8 cellular contexts compared by ENCODE assay signal in the genomic region with DNA sequence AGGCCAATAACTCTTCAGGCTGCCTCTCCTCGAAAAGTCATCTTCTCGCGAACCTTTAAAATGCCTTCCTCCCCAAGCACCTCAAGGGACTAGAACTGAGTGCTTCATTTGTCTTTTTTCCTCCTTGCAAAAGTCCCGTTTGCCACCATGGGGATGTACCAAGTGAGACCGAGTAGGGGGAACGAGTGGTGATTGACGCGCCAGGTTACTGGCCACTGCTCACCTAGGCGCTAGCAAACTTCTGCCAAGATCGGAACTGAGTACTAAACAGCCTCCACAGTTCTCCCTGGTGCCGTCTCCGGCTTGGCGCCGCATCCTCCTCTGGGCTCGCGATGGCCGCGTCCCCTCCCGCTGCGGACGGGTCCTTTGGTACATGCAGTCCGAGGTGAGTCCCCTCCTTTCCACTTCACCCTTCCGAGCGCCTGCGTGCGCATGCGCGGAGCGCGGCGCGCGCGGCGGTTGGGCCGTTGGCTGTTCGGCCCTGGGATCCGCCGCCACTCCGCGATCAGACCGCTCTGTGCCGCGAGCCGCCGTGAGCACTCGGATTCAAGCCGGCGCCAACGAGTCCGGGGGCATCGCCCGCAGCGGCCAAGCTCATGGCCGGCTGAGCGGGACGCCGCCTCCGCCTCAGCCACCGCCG. TPM values are rescaled to one million over a fixed set of nuclear protein-coding genes. Genes with fewer than 3 reads are reported as not detected.
DNase-seq lines count a peak whose midpoint lies in the region; ATAC-seq and TF ChIP-seq lines count a peak whose summit lies in the region.

Gene CDK16, plus strand, starts transcription at position 402 of the 640 bp plus-strand sequence. CDS start 4,877 bp downstream, outside the sequence.

- peak within 1 kb of the TSS; percentile 100 for H3K4me3 Mint-ChIP-seq in Calu3 (ENCODE audit: low read depth, unreplicated experiment)

- H3K4me2 ChIP-seq in OCI-LY1 (ENCODE audit: low read length): peak within 1 kb of the TSS; percentile 74

- peaks cover 66% of the 10 kb centered on the region for H3K36me3 Mint-ChIP-seq in Calu3 (ENCODE audit: insufficient read depth, unreplicated experiment)

- H2AFZ ChIP-seq in OCI-LY1 (ENCODE audit: low read length): no peak within 1 kb of the TSS

- peaks cover 47% of the 10 kb centered on the region for H3K4me1 Mint-ChIP-seq in Calu3 (ENCODE audit: low read depth, unreplicated experiment)

- H3F3A ChIP-seq in OCI-LY1 (ENCODE audit: insufficient read depth, low read length): peaks cover 3% of the 10 kb centered on the region; the same call in 1 of the 2 replicates

- H3K4me3 ChIP-seq in HUES48 (ENCODE audit: low read depth, low read length) (peak within 1 kb of the TSS; percentile 85), OCI-LY1 (ENCODE audit: low read depth, low read length, poor library complexity, severe bottlenecking) (peak within 1 kb of the TSS; percentile 98)

- H3K79me2 ChIP-seq in OCI-LY1 (ENCODE audit: insufficient read depth, low read length): peaks cover 27% of the 10 kb centered on the region

- no peaks in the 10 kb centered on the region for H3K9me2 ChIP-seq in OCI-LY1 (ENCODE audit: low read depth, low read length)

- H3K27me3 Mint-ChIP-seq in Calu3 (ENCODE audit: unreplicated experiment): no peaks in the 10 kb centered on the region

- CTCF ChIA-PET in Calu3 (lab: Charles Lee): interaction anchor here (0.6 to 1.0 kb wide), 8 partner anchors 15 to 426 kb away, joined by 3 to 8 read pairs (median 4); partner anchors contain the start of genes RBM10 and USP11

- intact Hi-C loops in Calu3 (cut with micrococcal nuclease; ENCODE audit: unreplicated experiment): no loop called here

- TSS peak; percentile 78 for BruUV-seq in Calu3 (replicated peaks; lab: Mats Ljungman, UMichigan)

- ATAC-seq in GM21423 (IDR thresholded peaks at IDR 0.05; ENCODE audit: unreplicated experiment): peak; percentile 34

- H3K9ac ChIP-seq in HUES48 (ENCODE audit: low read depth, low read length) (peak within 1 kb of the TSS; percentile 99), OCI-LY1 (ENCODE audit: low read length) (peak within 1 kb of the TSS; percentile 99)

- H3K27ac Mint-ChIP-seq in Calu3 (ENCODE audit: unreplicated experiment): peak within 1 kb of the TSS; percentile 97

- no peak for TF ChIP-seq CTCF in Calu3 (IDR thresholded peaks at IDR 0.05; ENCODE audit: unreplicated experiment)
- no peak for TF ChIP-seq CTCF in OCI-LY1 (IDR thresholded peaks at IDR 0.05; ENCODE audit: low read length)

- no peaks in the 10 kb centered on the region for H3K9me3 Mint-ChIP-seq in Calu3 (ENCODE audit: low read depth, unreplicated experiment)

- no peaks in the 10 kb centered on the region for H3K9me3 ChIP-seq in HUES48 (ENCODE audit: control insufficient read depth, insufficient read depth, low read length)
- H3K9me3 ChIP-seq in OCI-LY1 (ENCODE audit: low read length): no peaks in the 10 kb centered on the region

- H3K27ac ChIP-seq in HUES48 (ENCODE audit: low read depth, low read length): peak within 1 kb of the TSS; percentile 91
- peak within 1 kb of the TSS; percentile 88 for H3K27ac ChIP-seq in OCI-LY1 (ENCODE audit: low read depth, low read length, poor library complexity, severe bottlenecking)

- H3K36me3 ChIP-seq in HUES48 (ENCODE audit: control insufficient read depth, insufficient read depth, low read length) (peaks cover 57% of the 10 kb centered on the region), OCI-LY1 (ENCODE audit: insufficient read depth, low read length) (peaks cover 47% of the 10 kb centered on the region)

- H3K4me1 ChIP-seq in HUES48 (ENCODE audit: control insufficient read depth, insufficient read depth, low read length): peaks cover 24% of the 10 kb centered on the region
- peaks cover 27% of the 10 kb centered on the region for H3K4me1 ChIP-seq in OCI-LY1 (ENCODE audit: insufficient read depth, low read length, severe bottlenecking)

- DNase-seq in Calu3 (peak; percentile 74), activated T-cell treated with anti-CD3 and anti-CD28 coated beads for 24 hours (ENCODE audit: low read depth) (peak; percentile 50), epidermal melanocyte (ENCODE audit: insufficient read length, low spot score) (peak; percentile 60), mucosa of gallbladder (ENCODE audit: low spot score) (peak; percentile 83)
- peak; percentile 71 for DNase-seq in stimulated activated CD8-positive, alpha-beta memory T cell treated with anti-CD3 and anti-CD28 coated beads, Interleukin-4, amount 100 ng/mL, for 48 hours

- no peaks in the 10 kb centered on the region for H4K20me1 ChIP-seq in OCI-LY1 (ENCODE audit: insufficient read depth, low read length)

- H3K27me3 ChIP-seq in HUES48 (ENCODE audit: control insufficient read depth, insufficient read depth, low read length) (no peaks in the 10 kb centered on the region), OCI-LY1 (ENCODE audit: insufficient read depth, low read length) (no peaks in the 10 kb centered on the region)

RNA-seq across cellular contexts. Expression of gene CDK16, which starts in this region (rescaled TPM):
- total RNA-seq in Calu3 (2022): 148 and 154 TPM in 2 replicates
- total RNA-seq in mucosa of gallbladder: 80.9 TPM

Comparison
In these comparisons a context has a peak if more than half of its experiments do, and no peak if none do; other contexts are left out.
1. Peak in every context shown above with its lines: DNase-seq, ATAC-seq, H3K4me3 ChIP-seq and H3K27ac ChIP-seq.